In the genomic region with DNA sequence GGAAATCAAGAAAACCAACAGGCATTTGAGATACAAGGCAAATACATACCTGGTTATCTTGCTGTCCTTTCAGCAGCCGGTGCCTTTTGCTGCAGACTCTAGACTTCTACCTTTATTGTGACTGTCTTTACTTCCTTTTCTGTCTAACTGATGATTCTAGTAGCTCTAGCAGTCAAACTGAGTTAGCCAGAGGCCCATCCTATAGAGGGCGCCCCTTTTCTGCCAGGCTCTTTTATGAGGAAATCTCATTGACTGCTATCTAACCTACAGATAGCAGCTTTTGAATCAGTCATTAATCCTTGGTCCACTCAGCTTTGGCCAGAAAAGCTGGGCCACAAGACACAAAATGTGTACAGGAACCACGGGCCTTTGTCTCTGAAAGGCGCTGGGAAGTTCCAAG, we compare ENCODE assay signal across 8 cellular contexts.
DNase-seq lines count a peak whose midpoint lies in the region; ATAC-seq and TF ChIP-seq lines count a peak whose summit lies in the region.
"Had no signal": no experiment of that assay in that cellular context is flagged by ENCODE, and none has a peak within 500 bp of the region (broad histone marks: within the 10 kb centered on the region; RNA-seq: fewer than 3 reads in every experiment).

No MANE protein-coding gene starts in this region.

- H3K36me3 ChIP-seq in lower lobe of right lung = no peaks in the 10 kb centered on the region

- TF ChIP-seq CTCF in lower lobe of right lung (IDR thresholded peaks at IDR 0.05) = peak; percentile 20

- no peaks in the 10 kb centered on the region for H3K27me3 ChIP-seq in lower lobe of right lung (ENCODE audit: low read depth)

- no peak overlapping the region for H3K4me3 ChIP-seq in Jurkat, Clone E6-1 (ENCODE audit: low read length)
- H3K4me3 ChIP-seq in lower lobe of right lung = no peak overlapping the region

- intact Hi-C loops in lower lobe of right lung (cut with DNase I) = no loop called here
- intact Hi-C loops in head of caudate nucleus (cut with DNase I) = no loop called here
- intact Hi-C loops in Right ventricle myocardium inferior (cut with DNase I) = no loop called here

- no peak overlapping the region for H3K27ac ChIP-seq in lower lobe of right lung

- DNase-seq in EL (peak; percentile 20), SW480 (ENCODE audit: low spot score) (peak; percentile 5), lower lobe of right lung (no peak), head of caudate nucleus (no peak), GOT3 (lab: John Stamatoyannopoulos, UW) (no peak), Right ventricle myocardium inferior (ENCODE audit: missing footprints) (no peak)
- peak; percentile 16 for DNase-seq in Jurkat, Clone E6-1 (ENCODE audit: low read depth, low spot score)
- DNase-seq: NCI-H510A treated with DMSO at 0.1 percent for 48 hours had no signal

- no peaks in the 10 kb centered on the region for H3K9me3 ChIP-seq in lower lobe of right lung

- H3K4me1 ChIP-seq in lower lobe of right lung = peaks cover 8% of the 10 kb centered on the region

- ATAC-seq in lower lobe of right lung = no peak
- ATAC-seq in Right ventricle myocardium inferior = no peak

Comparison
In these comparisons a context has a peak if more than half of its experiments do, and no peak if none do; other contexts are left out.
1. DNase-seq: peak in EL (single experiment), Jurkat, Clone E6-1 (single experiment) and SW480 (single experiment); none in lower lobe of right lung (single experiment), head of caudate nucleus (0 of 42), GOT3 (single experiment) and Right ventricle myocardium inferior (single experiment).